10 cellular contexts compared by ENCODE assay signal in genomic region chr18:47932603-47933002, GRCh38. TPM values are rescaled to one million over a fixed set of nuclear protein-coding genes. Genes with fewer than 3 reads are reported as not detected.
DNase-seq lines count a peak whose midpoint lies in the region; ATAC-seq and TF ChIP-seq lines count a peak whose summit lies in the region.
"Had no signal": no experiment of that assay in that cellular context is flagged by ENCODE, and none has a peak within 500 bp of the region (broad histone marks: within the 10 kb centered on the region; RNA-seq: fewer than 3 reads in every experiment).

No MANE protein-coding gene starts in this region.

- TF ChIP-seq POLR2A in ovary (IDR thresholded peaks at IDR 0.05), result no peak

- TF ChIP-seq CTCF in LNCAP (IDR thresholded peaks at IDR 0.05) (peak; percentile 10; the same call in 1 of the 2 replicates), VCaP (conservative IDR thresholded peaks at IDR 0.05) (no peak), neutrophil (IDR thresholded peaks at IDR 0.05) (no peak), ovary (IDR thresholded peaks at IDR 0.05) (no peak)

- ATAC-seq in GM21825 (IDR thresholded peaks at IDR 0.05; ENCODE audit: unreplicated experiment) (no peak), HG03442 (IDR thresholded peaks at IDR 0.05; ENCODE audit: unreplicated experiment) (no peak)

- H3K36me3 ChIP-seq in neutrophil, result no peaks in the 10 kb centered on the region
- H3K36me3 ChIP-seq in ovary, result no peaks in the 10 kb centered on the region

- DNase-seq in NCI-H82 (lab: John Stamatoyannopoulos, UW) (peak; percentile 23), NCI-H82 treated with DMSO at 0.1 percent for 48 hours (lab: John Stamatoyannopoulos, UW; ENCODE audit: unreplicated experiment) (no peak), ovary (no peak)
- DNase-seq: NCI-H510A; stimulated activated CD4-positive, alpha-beta T cell treated with anti-CD3 and anti-CD28 coated beads, Interleukin-12 subunit alpha, Interleukin-12 subunit beta, amount 100 ng/mL, for 4 hours had no signal

- WGBS in ovary, 3 donors, result 74 to 80% (median 79%) methylated on average over 4 of the region's 4 CpGs

- no peak for TF ChIP-seq EP300 in ovary (IDR thresholded peaks at IDR 0.05)

- peaks cover 33 to 36% of the 10 kb centered on the region in 2 experiments for H3K4me1 ChIP-seq in neutrophil (ENCODE audit: control insufficient read depth in 1 of 2, insufficient read depth in 1 of 2, low read depth in 1 of 2, low read length in 1 of 2)
- no peaks in the 10 kb centered on the region for H3K4me1 ChIP-seq in ovary (ENCODE audit: insufficient read depth)

- H3K9me3 ChIP-seq in neutrophil (no peaks in the 10 kb centered on the region), ovary (no peaks in the 10 kb centered on the region)

- H3K4me3 ChIP-seq in neutrophil (ENCODE audit: low read depth in 1 of 2, low read length in 1 of 2) (no peak overlapping the region), ovary (no peak overlapping the region)

- H3K27ac ChIP-seq in VCaP (peak overlapping the region; percentile 97), neutrophil (peak overlapping the region; percentile 99), ovary (no peak overlapping the region)

- intact Hi-C loops in ovary (cut with DNase I), result no loop called here

- H3K27me3 ChIP-seq in neutrophil (no peaks in the 10 kb centered on the region), ovary (no peaks in the 10 kb centered on the region)

RNA-seq across cellular contexts. Expression of gene SMAD2, which starts 2.1 kb away (rescaled TPM):
- total RNA-seq in ovary, result 100 to 1,000 TPM in 5 of 7 donors, 10 to 100 TPM in 2; 27.9 to 160 (median 132) TPM
- polyA plus RNA-seq in ovary, result 100 to 1,000 TPM in 1 of 2 donors, 10 to 100 TPM in 1; 48.2 to 109 TPM

Comparison
In these comparisons a context has a peak if more than half of its experiments do, and no peak if none do; other contexts are left out.
1. H3K27ac ChIP-seq: peak in VCaP (single experiment) and neutrophil (single experiment); none in ovary (0 of 2).